ENCODE assay signal across 1 cellular context in the genomic region with DNA sequence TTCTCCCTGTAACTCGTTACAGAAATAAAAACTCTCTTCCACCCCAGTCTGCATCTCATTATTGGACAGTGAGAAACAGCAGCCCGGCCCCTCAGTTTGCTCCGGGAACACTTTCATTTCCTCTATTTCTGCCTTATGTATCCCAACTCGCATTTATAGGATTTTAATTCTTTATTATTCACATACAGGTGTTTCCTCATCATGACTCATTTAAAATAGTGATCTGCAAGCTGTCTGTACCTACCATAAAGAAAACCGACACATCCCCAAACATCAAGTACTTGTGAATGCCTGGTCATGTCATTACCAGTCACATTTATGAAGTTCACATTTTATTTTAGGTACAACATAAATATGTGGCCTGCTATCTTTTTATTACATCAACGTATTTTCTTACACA.
TF ChIP-seq lines count a peak whose summit lies in the region.

No MANE protein-coding gene starts in this region.

TF ChIP-seq in endothelial cell of umbilical vein, 7 proteins besides CTCF, POLR2A, EP300 and RAD21 (continued from another document):
- TF ChIP-seq FOS (IDR thresholded peaks at IDR 0.05; ENCODE audit: borderline replicate concordance, insufficient read depth, low read length) (peak; percentile 23), EZH2 (IDR thresholded peaks at IDR 0.05; ENCODE audit: borderline replicate concordance, low read depth, low read length, severe bottlenecking) (no peak)
